ENCODE assay signal across 1 cellular context in the genomic region with DNA sequence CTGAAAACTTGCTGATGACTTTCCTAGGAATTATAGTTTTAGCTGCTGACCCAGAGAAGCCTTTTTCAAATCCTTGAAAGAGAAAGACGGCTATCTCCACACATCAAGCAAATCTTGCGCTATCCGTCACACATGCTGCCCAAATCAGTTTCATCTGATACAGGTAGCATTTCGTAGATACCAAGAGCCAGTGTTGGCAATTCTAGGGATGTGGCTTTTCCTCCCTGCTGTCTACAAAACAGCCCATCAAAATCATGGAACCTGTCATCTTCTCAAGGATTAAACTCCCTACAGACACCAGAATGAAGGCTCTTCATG.
TF ChIP-seq lines count a peak whose summit lies in the region.

No MANE protein-coding gene starts in this region.

TF ChIP-seq in IMR-90, 13 proteins besides CTCF, POLR2A, EP300 and RAD21 (continued from another document):
- TF ChIP-seq, protein P1, sequence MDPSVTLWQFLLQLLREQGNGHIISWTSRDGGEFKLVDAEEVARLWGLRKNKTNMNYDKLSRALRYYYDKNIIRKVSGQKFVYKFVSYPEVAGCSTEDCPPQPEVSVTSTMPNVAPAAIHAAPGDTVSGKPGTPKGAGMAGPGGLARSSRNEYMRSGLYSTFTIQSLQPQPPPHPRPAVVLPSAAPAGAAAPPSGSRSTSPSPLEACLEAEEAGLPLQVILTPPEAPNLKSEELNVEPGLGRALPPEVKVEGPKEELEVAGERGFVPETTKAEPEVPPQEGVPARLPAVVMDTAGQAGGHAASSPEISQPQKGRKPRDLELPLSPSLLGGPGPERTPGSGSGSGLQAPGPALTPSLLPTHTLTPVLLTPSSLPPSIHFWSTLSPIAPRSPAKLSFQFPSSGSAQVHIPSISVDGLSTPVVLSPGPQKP (IDR thresholded peaks at IDR 0.05; ENCODE audit: borderline replicate concordance, low read depth, low read length), result no peak
- no peak for TF ChIP-seq NFE2L2 (IDR thresholded peaks at IDR 0.05; ENCODE audit: low read depth, low read length)
- TF ChIP-seq MAFK (IDR thresholded peaks at IDR 0.05; ENCODE audit: low read depth, low read length), result no peak
- no peak for TF ChIP-seq BHLHE40 (IDR thresholded peaks at IDR 0.05; ENCODE audit: low read depth, low read length)
- no peak for TF ChIP-seq MAZ (IDR thresholded peaks at IDR 0.05; ENCODE audit: borderline replicate concordance, low read depth, low read length)
- no peak for TF ChIP-seq CHD1 (IDR thresholded peaks at IDR 0.05; ENCODE audit: low read depth, low read length)
- TF ChIP-seq MXI1 (IDR thresholded peaks at IDR 0.05; ENCODE audit: borderline replicate concordance, low read depth, low read length), result no peak
- TF ChIP-seq RFX5 (IDR thresholded peaks at IDR 0.05; ENCODE audit: low read depth, low read length), result no peak
